29 cellular contexts compared by ENCODE assay signal in genomic region chr1:22100168-22100567, GRCh38. TPM values are rescaled to one million over a fixed set of nuclear protein-coding genes. Genes with fewer than 3 reads are reported as not detected.
DNase-seq lines count a peak whose midpoint lies in the region; ATAC-seq, FAIRE-seq and TF ChIP-seq lines count a peak whose summit lies in the region.
"Had no signal": no experiment of that assay in that cellular context is flagged by ENCODE, and none has a peak within 500 bp of the region (broad histone marks: within the 10 kb centered on the region; RNA-seq: fewer than 3 reads in every experiment).

No MANE protein-coding gene starts in this region.

- no peaks in the 10 kb centered on the region for H3K9me3 ChIP-seq in gastrocnemius medialis
- H3K9me3 ChIP-seq: BLaER1, heart right ventricle, right atrium auricular region, spleen had no signal

- peak; percentile 86 for FAIRE-seq in GM12892 (lab: Jason Lieb, UNC)

- TF ChIP-seq CTCF in nephron (IDR thresholded peaks at IDR 0.05; ENCODE audit: unreplicated experiment in 3 of 3) (no peak), gastrocnemius medialis (IDR thresholded peaks at IDR 0.05 in 4 of 5, conservative IDR thresholded peaks at IDR 0.05 in 1 of 5) (no peak)

- H3K27ac ChIP-seq in gastrocnemius medialis: no peak overlapping the region
- H3K27ac ChIP-seq: BLaER1, brain microvascular endothelial cell, right atrium auricular region, RWPE1 had no signal

- no peak for TF ChIP-seq POLR2A in GM12892 (IDR thresholded peaks at IDR 0.05; ENCODE audit: low read depth, low read length)
- TF ChIP-seq POLR2A in gastrocnemius medialis (IDR thresholded peaks at IDR 0.05): no peak

- ATAC-seq in activated T-cell treated with anti-CD3 and anti-CD28 coated beads, Interleukin-2, amount 50 U/mL, for 72 hours (replicated peaks in 1 of 2): no peak
- no peak for ATAC-seq in activated T-cell treated with anti-CD3 and anti-CD28 coated beads, Interleukin-2, amount 50 U/mL, for 4 hours
- no peak for ATAC-seq in activated naive CD8-positive, alpha-beta T cell treated with anti-CD3 and anti-CD28 coated beads, Interleukin-2, amount 50 U/mL, for 24 hours
- ATAC-seq in GM19351 (IDR thresholded peaks at IDR 0.05; ENCODE audit: unreplicated experiment): no peak
- ATAC-seq in gastrocnemius medialis: no peak
- ATAC-seq in HG03045 (IDR thresholded peaks at IDR 0.05; ENCODE audit: unreplicated experiment): no peak
- ATAC-seq: heart right ventricle, left cardiac atrium, WTC11 had no signal

- in situ Hi-C loops in gastrocnemius medialis (cut with MboI; ENCODE audit: low sequenced_read_pairs in 4 of 4): loop anchor here in 2 of 4 donors (10.0 to 25.0 kb wide), 3 partner anchors 175 to 537 kb away; partner anchors contain the start of genes C1QA (in 2 of the 2) and C1QC (in 2 of the 2)

- intact Hi-C loops in gastrocnemius medialis (cut with DNase I; ENCODE audit: low total_unique reads): loop anchor here (10.0 kb wide), 1 partner anchor 315 kb away; no protein-coding TSS in a partner anchor

- peaks cover 0 to 34% of the 10 kb centered on the region in 2 donors for H3K36me3 ChIP-seq in gastrocnemius medialis

- no peak overlapping the region for H3K4me3 ChIP-seq in gastrocnemius medialis
- H3K4me3 ChIP-seq: BLaER1, heart right ventricle, right atrium auricular region, spleen had no signal

- DNase-seq in activated T-cell treated with anti-CD3 and anti-CD28 coated beads, Interleukin-2, amount 50 U/mL, for 72 hours: no peak
- no peak for DNase-seq in activated T-cell treated with anti-CD3 and anti-CD28 coated beads, Interleukin-2, amount 50 U/mL, for 4 hours
- DNase-seq in GM12892 (ENCODE audit: insufficient read length) (no peak), gastrocnemius medialis (no peak)
- DNase-seq in activated naive CD8-positive, alpha-beta T cell treated with anti-CD3 and anti-CD28 coated beads, Interleukin-2, amount 50 U/mL, for 24 hours: no peak
- DNase-seq: activated CD4-positive, alpha-beta T cell treated with anti-CD3 and anti-CD28 coated beads, Interleukin-2, amount 50 U/mL, for 4 hours; activated T-cell treated with anti-CD3 and anti-CD28 coated beads, Interleukin-2, amount 50 U/mL, for 48 hours; brain microvascular endothelial cell; effector CD4-positive, alpha-beta T cell; foreskin fibroblast; heart right ventricle; HFFc6; left cardiac atrium; mesenchymal stem cell; NCI-H1105 treated with DMSO at 0.1 percent for 48 hours; NCI-H2029 treated with DMSO at 0.1 percent for 48 hours; NCI-H345; NCI-H748 treated with DMSO at 0.1 percent for 48 hours; spleen; stimulated activated CD4-positive, alpha-beta T cell treated with anti-CD3 and anti-CD28 coated beads, Interleukin-2, amount 100 ng/mL, for 48 hours; stimulated activated naive CD4-positive, alpha-beta T cell treated with Interleukin-2 at 50 U/mL for 16 hours; T-helper 9 cell had no signal

- peaks cover 81% of the 10 kb centered on the region for H3K4me1 Mint-ChIP-seq in activated T-cell treated with anti-CD3 and anti-CD28 coated beads, Interleukin-2, amount 50 U/mL, for 72 hours (ENCODE audit: low read depth)
- H3K4me1 Mint-ChIP-seq in activated T-cell treated with anti-CD3 and anti-CD28 coated beads, Interleukin-2, amount 50 U/mL, for 4 hours (ENCODE audit: low read depth): peaks cover 69% of the 10 kb centered on the region
- peaks cover 62% of the 10 kb centered on the region for H3K4me1 Mint-ChIP-seq in activated naive CD8-positive, alpha-beta T cell treated with anti-CD3 and anti-CD28 coated beads, Interleukin-2, amount 50 U/mL, for 24 hours
- peaks cover 44% of the 10 kb centered on the region for H3K4me1 Mint-ChIP-seq in nephron

- H3K36me3 Mint-ChIP-seq in activated T-cell treated with anti-CD3 and anti-CD28 coated beads, Interleukin-2, amount 50 U/mL, for 72 hours (ENCODE audit: insufficient read depth in 2 of 2): peaks cover 16 to 46% of the 10 kb centered on the region in 2 donors
- H3K36me3 Mint-ChIP-seq in activated T-cell treated with anti-CD3 and anti-CD28 coated beads, Interleukin-2, amount 50 U/mL, for 4 hours (ENCODE audit: insufficient read depth): peaks cover 39% of the 10 kb centered on the region
- peaks cover 71% of the 10 kb centered on the region for H3K36me3 Mint-ChIP-seq in activated naive CD8-positive, alpha-beta T cell treated with anti-CD3 and anti-CD28 coated beads, Interleukin-2, amount 50 U/mL, for 24 hours (ENCODE audit: low read depth)
- H3K36me3 Mint-ChIP-seq in nephron (ENCODE audit: low read depth): peaks cover 39% of the 10 kb centered on the region

- H3K27me3 ChIP-seq in gastrocnemius medialis: no peaks in the 10 kb centered on the region
- H3K27me3 ChIP-seq: BLaER1, brain microvascular endothelial cell, heart right ventricle, right atrium auricular region, spleen had no signal

- no peak overlapping the region for H3K4me3 Mint-ChIP-seq in activated T-cell treated with anti-CD3 and anti-CD28 coated beads, Interleukin-2, amount 50 U/mL, for 72 hours
- no peak overlapping the region for H3K4me3 Mint-ChIP-seq in activated T-cell treated with anti-CD3 and anti-CD28 coated beads, Interleukin-2, amount 50 U/mL, for 4 hours
- no peak overlapping the region for H3K4me3 Mint-ChIP-seq in activated naive CD8-positive, alpha-beta T cell treated with anti-CD3 and anti-CD28 coated beads, Interleukin-2, amount 50 U/mL, for 24 hours
- H3K4me3 Mint-ChIP-seq in nephron: no peak overlapping the region
- H3K4me3 Mint-ChIP-seq: HFFc6, WTC11 had no signal

- peak overlapping the region; percentile 94 for H3K27ac Mint-ChIP-seq in activated T-cell treated with anti-CD3 and anti-CD28 coated beads, Interleukin-2, amount 50 U/mL, for 72 hours
- H3K27ac Mint-ChIP-seq in activated naive CD8-positive, alpha-beta T cell treated with anti-CD3 and anti-CD28 coated beads, Interleukin-2, amount 50 U/mL, for 24 hours: peak overlapping the region; percentile 59
- H3K27ac Mint-ChIP-seq in nephron: peak overlapping the region in 2 of 3 experiments; percentile 7 to 57
- H3K27ac Mint-ChIP-seq: HFFc6, WTC11 had no signal

- H3K4me1 ChIP-seq in gastrocnemius medialis: peaks cover 0 to 10% of the 10 kb centered on the region in 2 donors

- no peaks in the 10 kb centered on the region for H3K9me3 Mint-ChIP-seq in activated T-cell treated with anti-CD3 and anti-CD28 coated beads, Interleukin-2, amount 50 U/mL, for 72 hours
- no peaks in the 10 kb centered on the region for H3K9me3 Mint-ChIP-seq in activated T-cell treated with anti-CD3 and anti-CD28 coated beads, Interleukin-2, amount 50 U/mL, for 4 hours
- H3K9me3 Mint-ChIP-seq in activated naive CD8-positive, alpha-beta T cell treated with anti-CD3 and anti-CD28 coated beads, Interleukin-2, amount 50 U/mL, for 24 hours: peaks cover 18% of the 10 kb centered on the region
- no peaks in the 10 kb centered on the region for H3K9me3 Mint-ChIP-seq in nephron
- H3K9me3 Mint-ChIP-seq: HFFc6, WTC11 had no signal

- H3K27me3 Mint-ChIP-seq in activated T-cell treated with anti-CD3 and anti-CD28 coated beads, Interleukin-2, amount 50 U/mL, for 72 hours (ENCODE audit: low read depth): no peaks in the 10 kb centered on the region
- no peaks in the 10 kb centered on the region for H3K27me3 Mint-ChIP-seq in activated T-cell treated with anti-CD3 and anti-CD28 coated beads, Interleukin-2, amount 50 U/mL, for 4 hours (ENCODE audit: low read depth)
- H3K27me3 Mint-ChIP-seq in activated naive CD8-positive, alpha-beta T cell treated with anti-CD3 and anti-CD28 coated beads, Interleukin-2, amount 50 U/mL, for 24 hours: no peaks in the 10 kb centered on the region
- H3K27me3 Mint-ChIP-seq in nephron (ENCODE audit: low read depth): no peaks in the 10 kb centered on the region

RNA-seq across cellular contexts. Expression of gene WNT4, which starts 42.7 kb away (rescaled TPM):
- not detected for total RNA-seq in activated T-cell treated with anti-CD3 and anti-CD28 coated beads, Interleukin-2, amount 50 U/mL, for 72 hours
- total RNA-seq in activated T-cell treated with anti-CD3 and anti-CD28 coated beads, Interleukin-2, amount 50 U/mL, for 4 hours: not detected
- 0.49 TPM for polyA plus RNA-seq in GM12892 (2012; ENCODE audit: missing spikeins)
- 1 to 10 TPM in 1 of 4 donors, under 1 TPM in 1, not detected in 2; 0.42 to 1.1 TPM for total RNA-seq in gastrocnemius medialis
- total RNA-seq: HFFc6 had no signal

RNA-seq across cellular contexts. Expression of gene CDC42, which starts 47.7 kb away (rescaled TPM):
- 100 to 1,000 TPM; 292 to 349 TPM for total RNA-seq in activated T-cell treated with anti-CD3 and anti-CD28 coated beads, Interleukin-2, amount 50 U/mL, for 72 hours
- total RNA-seq in activated T-cell treated with anti-CD3 and anti-CD28 coated beads, Interleukin-2, amount 50 U/mL, for 4 hours: 100 to 1,000 TPM; 218 to 249 (median 235) TPM
- 324 TPM for polyA plus RNA-seq in GM12892 (2012; ENCODE audit: missing spikeins)
- 100 to 1,000 TPM in 3 of 4 donors, 10 to 100 TPM in 1; 77.0 to 111 (median 108) TPM for total RNA-seq in gastrocnemius medialis

Comparison
In these comparisons a context has a peak if more than half of its experiments do, and no peak if none do; other contexts are left out.
1. H3K27ac Mint-ChIP-seq: peak in every context shown above with its lines; median percentile 94 in activated T-cell treated with anti-CD3 and anti-CD28 coated beads, Interleukin-2, amount 50 U/mL, for 72 hours; 59 in activated naive CD8-positive, alpha-beta T cell treated with anti-CD3 and anti-CD28 coated beads, Interleukin-2, amount 50 U/mL, for 24 hours; 32 in nephron.